ENCODE assay signal across 21 cellular contexts in the genomic region with DNA sequence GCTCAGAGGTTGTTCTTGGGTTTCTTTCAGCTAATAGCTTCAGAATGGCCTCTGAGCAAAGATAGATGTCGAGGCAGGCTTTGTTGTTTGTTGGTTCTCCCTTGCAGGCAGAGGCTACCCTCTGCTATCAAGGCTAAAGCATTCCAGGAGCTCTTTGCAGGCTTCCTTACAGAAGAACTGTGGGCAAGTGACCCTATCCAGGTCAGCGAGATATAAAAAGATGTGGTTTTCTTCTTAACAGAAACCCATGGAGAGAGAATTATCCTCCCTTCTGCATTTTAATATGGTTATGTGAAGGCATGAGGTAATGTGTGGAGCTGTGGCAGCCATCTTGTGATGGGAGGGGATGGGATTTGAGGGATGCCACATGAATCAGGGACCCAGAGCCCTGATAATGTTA.
"Had no signal": no experiment of that assay in that cellular context is flagged by ENCODE, and none has a peak within 500 bp of the region (broad histone marks: within the 10 kb centered on the region; RNA-seq: fewer than 3 reads in every experiment).

No MANE protein-coding gene starts in this region.

- H3K27me3 Mint-ChIP-seq: progenitor cell of endocrine pancreas had no signal

- H3K4me3 Mint-ChIP-seq: natural killer cell, neural crest cell had no signal

- H3K27ac Mint-ChIP-seq: natural killer cell, progenitor cell of endocrine pancreas had no signal

- H3K4me3 ChIP-seq: dorsolateral prefrontal cortex, gastrocnemius medialis, heart right ventricle, pancreas, smooth muscle cell, tibial artery, upper lobe of left lung, uterus had no signal

- H3K36me3 Mint-ChIP-seq: natural killer cell had no signal

- H3K27ac ChIP-seq: dorsolateral prefrontal cortex, gastrocnemius medialis, heart right ventricle, pancreas, tibial artery, upper lobe of left lung, uterus had no signal

- ATAC-seq: gastrocnemius medialis, heart right ventricle, natural killer cell, pancreas, right cardiac atrium had no signal

- H3K36me3 ChIP-seq: gastrocnemius medialis, pancreas, tibial artery, upper lobe of left lung, uterus had no signal

- DNase-seq: cortex of kidney; dorsolateral prefrontal cortex; effector CD8-positive, alpha-beta T cell; gastrocnemius medialis; heart right ventricle; hypothalamus; kidney glomerular epithelial cell; natural killer cell; occipital lobe; pancreas; right cardiac atrium; stimulated activated CD4-positive, alpha-beta T cell treated with anti-CD3 and anti-CD28 coated beads, Interleukin-2, amount 100 ng/mL, for 48 hours; stimulated activated naive CD8-positive, alpha-beta T cell treated with anti-CD3 and anti-CD28 coated beads, Interleukin-15, Interleukin-2, amounts not matched to agents 100 U/mL and 50 U/mL, for 24 hours; tibial artery; upper lobe of left lung; uterus had no signal

- H3K4me2 ChIP-seq: smooth muscle cell had no signal

- FAIRE-seq: endometrium, islet of Langerhans, pancreas had no signal

- H3K27me3 ChIP-seq: dorsolateral prefrontal cortex, gastrocnemius medialis, heart right ventricle, pancreas, tibial artery, upper lobe of left lung, uterus had no signal

- H3K4me1 ChIP-seq: gastrocnemius medialis, pancreas, tibial artery, upper lobe of left lung, uterus had no signal

- H3K9me3 ChIP-seq: gastrocnemius medialis, pancreas, tibial artery, upper lobe of left lung, uterus had no signal
